11 cellular contexts compared by ENCODE assay signal in genomic region chr7:28502408-28502807, GRCh38.
"Had no signal": no experiment of that assay in that cellular context is flagged by ENCODE, and none has a peak within 500 bp of the region (broad histone marks: within the 10 kb centered on the region; RNA-seq: fewer than 3 reads in every experiment).

No MANE protein-coding gene starts in this region.

- H3K4me1 ChIP-seq: HAP-1 had no signal

- H3K4me2 ChIP-seq: GM23338 had no signal

- FAIRE-seq: H1, H54 had no signal

- H3K27ac ChIP-seq: GM23248 had no signal

- H3K9me3 ChIP-seq: HAP-1 had no signal

- H3K36me3 ChIP-seq: HAP-1 had no signal

- H2AFZ ChIP-seq: GM23248, GM23338 had no signal

- DNase-seq: GM23248, GOT3, H7, H9, HCEC 1CT, HFFc6 had no signal

- H3K4me3 ChIP-seq: GM23248, GM23338, HAP-1 had no signal

- ATAC-seq: GM23338, HCT116 had no signal

- H3K9ac ChIP-seq: GM23248 had no signal
